In the genomic region with DNA sequence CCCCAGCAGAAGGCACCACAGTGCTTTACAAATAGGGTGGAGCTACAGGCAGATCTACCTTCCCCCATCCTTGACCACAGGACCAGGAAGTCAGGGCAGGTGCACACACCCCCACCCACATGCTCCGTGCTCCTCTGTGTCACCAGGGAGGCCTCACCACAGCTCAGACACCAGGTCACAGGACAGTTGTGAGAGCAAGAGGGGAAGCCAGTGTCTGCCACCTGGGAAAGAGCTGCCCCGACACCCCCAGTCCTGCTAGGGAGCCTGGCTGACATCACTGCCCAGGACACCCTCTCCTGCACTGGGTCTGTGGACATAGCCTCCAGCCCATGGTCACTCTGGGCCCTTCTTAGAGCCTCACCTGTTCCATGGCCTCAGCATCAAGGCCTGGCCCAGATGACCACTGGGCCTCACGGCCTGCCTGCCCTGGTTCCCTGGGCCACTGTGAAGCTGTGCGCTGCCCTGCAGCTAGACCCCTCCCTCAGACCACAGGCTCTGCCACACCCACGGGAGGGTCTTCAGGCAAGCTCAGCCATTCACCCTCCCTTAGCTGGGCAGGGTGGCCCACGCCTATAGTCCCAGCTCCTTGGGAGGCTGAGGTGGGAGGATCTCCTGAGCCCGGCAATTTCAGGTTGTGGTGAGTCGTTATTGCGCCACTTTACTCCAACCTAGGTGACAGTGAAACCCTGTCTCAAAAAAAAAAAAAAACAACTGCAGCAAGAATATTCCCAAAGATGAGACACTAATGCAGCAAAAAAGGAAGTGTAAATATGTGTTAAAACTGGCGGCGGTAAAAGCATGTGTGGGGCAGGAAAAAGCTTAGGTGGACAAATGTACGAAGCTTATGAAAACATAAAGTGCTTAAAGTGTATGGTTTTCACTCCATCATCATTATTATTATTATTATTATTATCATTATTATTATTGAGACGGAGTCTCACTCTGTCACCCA, we compare ENCODE assay signal across 8 cellular contexts. TPM values are rescaled to one million over a fixed set of nuclear protein-coding genes. Genes with fewer than 3 reads are reported as not detected.
A peak's percentile ranks its signal among the peaks of the same experiment; 100 is the strongest.
DNase-seq lines count a peak whose midpoint lies in the region; ATAC-seq, FAIRE-seq and TF ChIP-seq lines count a peak whose summit lies in the region.

No MANE protein-coding gene starts in this region.

- no peaks in the 10 kb centered on the region for H3K4me1 ChIP-seq in smooth muscle cell (ENCODE audit: low read depth)

- no peak overlapping the region for H3K4me3 ChIP-seq in brain microvascular endothelial cell (ENCODE audit: low read depth, low read length)
- no peak overlapping the region for H3K4me3 ChIP-seq in smooth muscle cell

- H3K27me3 Mint-ChIP-seq in activated naive CD4-positive, alpha-beta T cell treated with anti-CD3 and anti-CD28 coated beads for 36 hours (ENCODE audit: low read depth): no peaks in the 10 kb centered on the region

- no peak overlapping the region for H3K27ac ChIP-seq in brain microvascular endothelial cell
- no peak overlapping the region for H3K27ac ChIP-seq in smooth muscle cell (ENCODE audit: low read depth)

- H3F3A ChIP-seq in smooth muscle cell (ENCODE audit: low read depth): no peaks in the 10 kb centered on the region

- H3K9ac ChIP-seq in smooth muscle cell (ENCODE audit: low read depth): no peak overlapping the region

- in situ Hi-C loops in brain microvascular endothelial cell (cut with HindIII; ENCODE audit: low pct_ligation_motif_present, low sequenced_read_pairs): no loop called here

- H4K20me1 ChIP-seq in smooth muscle cell (ENCODE audit: low read depth): no peaks in the 10 kb centered on the region

- CTCF ChIA-PET in activated naive CD4-positive, alpha-beta T cell treated with anti-CD3 and anti-CD28 coated beads for 36 hours (lab: Charles Lee): interaction anchor here (0.6 kb wide), 1 partner anchor 174 kb away, joined by 3 read pairs; no protein-coding TSS in a partner anchor

- H3K4me3 Mint-ChIP-seq in activated naive CD4-positive, alpha-beta T cell treated with anti-CD3 and anti-CD28 coated beads for 36 hours: no peak overlapping the region

- ATAC-seq in HG02840 (IDR thresholded peaks at IDR 0.05; ENCODE audit: low FRiP score, unreplicated experiment): peak; percentile 71

- intact Hi-C loops in activated naive CD4-positive, alpha-beta T cell treated with anti-CD3 and anti-CD28 coated beads for 36 hours (cut with micrococcal nuclease): no loop called here

- peaks cover 32% of the 10 kb centered on the region for H3K36me3 Mint-ChIP-seq in activated naive CD4-positive, alpha-beta T cell treated with anti-CD3 and anti-CD28 coated beads for 36 hours (ENCODE audit: low read depth)

- H3K79me2 ChIP-seq in smooth muscle cell (ENCODE audit: low read depth): no peaks in the 10 kb centered on the region

- no peaks in the 10 kb centered on the region for H3K9me3 ChIP-seq in smooth muscle cell (replicated peaks; ENCODE audit: low read depth)

- peaks cover 34% of the 10 kb centered on the region for H3K4me1 Mint-ChIP-seq in activated naive CD4-positive, alpha-beta T cell treated with anti-CD3 and anti-CD28 coated beads for 36 hours (ENCODE audit: low read depth)

- peak; percentile 99 for FAIRE-seq in GM18507 (lab: Jason Lieb, UNC)

- DNase-seq in GM18507 (ENCODE audit: extremely low spot score, insufficient read length, low read depth) (peak; percentile 81), NOMO-1 (lab: John Stamatoyannopoulos, UW; ENCODE audit: unreplicated experiment in 2 of 2) (peak; percentile 50 to 72), brain microvascular endothelial cell (no peak), smooth muscle cell (lab: John Stamatoyannopoulos, UW; ENCODE audit: unreplicated experiment) (no peak), globus pallidus (ENCODE audit: low spot score) (no peak)
- DNase-seq in activated naive CD4-positive, alpha-beta T cell treated with anti-CD3 and anti-CD28 coated beads for 36 hours: peak; percentile 44
- peak; percentile 35 to 42 for DNase-seq in stimulated activated CD4-positive, alpha-beta T cell treated with anti-CD3 and anti-CD28 coated beads, Interleukin-2, amount 100 ng/mL, for 24 hours

- no peak overlapping the region for H3K27ac Mint-ChIP-seq in activated naive CD4-positive, alpha-beta T cell treated with anti-CD3 and anti-CD28 coated beads for 36 hours

- no peaks in the 10 kb centered on the region for H3K27me3 ChIP-seq in brain microvascular endothelial cell (replicated peaks)
- H3K27me3 ChIP-seq in smooth muscle cell (ENCODE audit: low read depth): no peaks in the 10 kb centered on the region

- H3K36me3 ChIP-seq in brain microvascular endothelial cell (replicated peaks): peaks cover 3% of the 10 kb centered on the region
- H3K36me3 ChIP-seq in smooth muscle cell (ENCODE audit: low read depth): no peaks in the 10 kb centered on the region

- H3K9me3 Mint-ChIP-seq in activated naive CD4-positive, alpha-beta T cell treated with anti-CD3 and anti-CD28 coated beads for 36 hours: no peaks in the 10 kb centered on the region

- TF ChIP-seq CTCF in brain microvascular endothelial cell (IDR thresholded peaks at IDR 0.05; ENCODE audit: low read depth, low read length, missing control alignments): no peak
- no peak for TF ChIP-seq CTCF in smooth muscle cell (IDR thresholded peaks at IDR 0.05; ENCODE audit: borderline replicate concordance, insufficient read depth, poor library complexity, severe bottlenecking)

- no peak overlapping the region for H2AFZ ChIP-seq in smooth muscle cell (ENCODE audit: low read depth)

- whole genome bisulfite sequencing in smooth muscle cell (ENCODE audit: low lambda C conversion rate): 88% methylated on average over 13 of the region's 13 CpGs

- no peak overlapping the region for H3K4me2 ChIP-seq in smooth muscle cell

RNA-seq across cellular contexts. Expression of gene POLR3K, which starts 14.2 kb away (rescaled TPM):
- total RNA-seq in activated naive CD4-positive, alpha-beta T cell treated with anti-CD3 and anti-CD28 coated beads for 36 hours: 10 to 100 TPM; 38.2 to 40.9 TPM
- 2.1 and 2.9 TPM in 2 replicates for total RNA-seq in smooth muscle cell
- polyA plus RNA-seq in smooth muscle cell: 10.5 and 11.1 TPM in 2 replicates

RNA-seq across cellular contexts. Expression of gene SNRNP25, which starts 14.4 kb away (rescaled TPM):
- total RNA-seq in activated naive CD4-positive, alpha-beta T cell treated with anti-CD3 and anti-CD28 coated beads for 36 hours: 10 to 100 TPM; 38.0 to 38.6 TPM
- total RNA-seq in smooth muscle cell: 20.1 and 21.4 TPM in 2 replicates
- polyA plus RNA-seq in smooth muscle cell: 45.9 and 48.2 TPM in 2 replicates

RNA-seq across cellular contexts. Expression of gene RHBDF1, which starts 33.2 kb away (rescaled TPM):
- under 1 TPM in 1 of 2 experiments, not detected in 1; 0.36 TPM for total RNA-seq in activated naive CD4-positive, alpha-beta T cell treated with anti-CD3 and anti-CD28 coated beads for 36 hours
- total RNA-seq in smooth muscle cell: 38.2 and 41.4 TPM in 2 replicates
- 68.0 and 84.9 TPM in 2 replicates for polyA plus RNA-seq in smooth muscle cell

RNA-seq across cellular contexts. Expression of gene MPG, which starts 38.8 kb away (rescaled TPM):
- total RNA-seq in activated naive CD4-positive, alpha-beta T cell treated with anti-CD3 and anti-CD28 coated beads for 36 hours: 10 to 100 TPM; 38.6 to 38.8 TPM
- 73.8 and 84.7 TPM in 2 replicates for total RNA-seq in smooth muscle cell
- 104 and 120 TPM in 2 replicates for polyA plus RNA-seq in smooth muscle cell

Comparison
In these comparisons a context has a peak if more than half of its experiments do, and no peak if none do; other contexts are left out.
1. DNase-seq: peak in GM18507 (single experiment), NOMO-1 (2 of 2), activated naive CD4-positive, alpha-beta T cell treated with anti-CD3 and anti-CD28 coated beads for 36 hours (single experiment) and stimulated activated CD4-positive, alpha-beta T cell treated with anti-CD3 and anti-CD28 coated beads, Interleukin-2, amount 100 ng/mL, for 24 hours (2 of 2); none in brain microvascular endothelial cell (single experiment), smooth muscle cell (single experiment) and globus pallidus (single experiment).
2. RNA of gene POLR3K, which starts 14.2 kb away (total RNA-seq): 38.2 to 40.9 TPM in activated naive CD4-positive, alpha-beta T cell treated with anti-CD3 and anti-CD28 coated beads for 36 hours; 2.1 to 2.9 TPM in smooth muscle cell; every median in the first group is over 10 times any median in the second.
3. RNA of gene RHBDF1, which starts 33.2 kb away (total RNA-seq): 38.2 to 41.4 TPM in smooth muscle cell; 0.36 TPM in activated naive CD4-positive, alpha-beta T cell treated with anti-CD3 and anti-CD28 coated beads for 36 hours; every median in the first group is over 10 times any median in the second.